ENCODE assay signal across 1 cellular context in the genomic region with DNA sequence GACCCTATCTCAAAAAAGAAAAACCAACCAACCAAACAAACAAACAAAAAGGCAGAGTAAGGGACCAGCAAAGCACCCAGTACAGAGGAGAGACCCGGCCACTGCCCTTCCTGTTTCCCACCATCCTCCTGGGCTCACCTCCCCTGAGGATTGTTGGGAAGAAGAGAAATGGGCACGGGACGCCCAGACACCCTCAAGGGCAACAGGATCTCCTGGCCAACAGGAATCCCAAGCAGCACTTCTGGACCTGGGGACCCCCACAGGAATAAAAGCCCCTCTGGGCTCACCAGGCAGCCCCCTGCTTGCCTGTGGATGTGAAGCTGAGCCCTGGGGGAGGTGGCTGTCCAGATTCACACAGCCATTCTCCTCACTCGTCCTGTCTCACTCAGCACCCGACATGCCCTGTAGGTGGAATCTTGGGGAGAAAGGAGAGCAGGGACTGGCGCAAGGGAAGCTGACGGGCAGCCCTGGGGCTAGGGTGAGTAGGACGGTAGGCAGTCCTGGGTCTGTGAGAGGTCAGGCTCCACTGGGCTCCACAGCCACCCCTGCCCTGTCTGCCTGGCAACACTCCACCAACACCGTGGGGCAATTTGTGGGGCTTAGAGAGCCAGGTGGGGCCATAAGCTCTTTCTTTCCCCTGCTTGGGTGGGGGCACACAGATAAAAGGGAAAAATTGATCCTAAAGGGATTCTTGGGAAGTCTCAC.
TF ChIP-seq lines count a peak whose summit lies in the region.

No MANE protein-coding gene starts in this region.

TF ChIP-seq in GM12878, 131 proteins besides CTCF, POLR2A, EP300 and RAD21:
- TF ChIP-seq NBN (IDR thresholded peaks at IDR 0.05) (no peak), ASH2L (IDR thresholded peaks at IDR 0.05; ENCODE audit: borderline replicate concordance, low read depth) (no peak), BMI1 (IDR thresholded peaks at IDR 0.05; ENCODE audit: borderline replicate concordance) (no peak), JUND (IDR thresholded peaks at IDR 0.05; ENCODE audit: low read depth, low read length) (no peak), SREBF1 (IDR thresholded peaks at IDR 0.05; ENCODE audit: low read length) (no peak), TCF3 (IDR thresholded peaks at IDR 0.05; ENCODE audit: borderline replicate concordance, insufficient read depth, low read depth, low read length) (no peak), TARDBP (IDR thresholded peaks at IDR 0.05; ENCODE audit: borderline replicate concordance) (no peak), TBL1XR1 (IDR thresholded peaks at IDR 0.05; ENCODE audit: low read depth, low read length) (no peak), NFXL1 (IDR thresholded peaks at IDR 0.05; ENCODE audit: borderline replicate concordance) (no peak), CBX3 (IDR thresholded peaks at IDR 0.05; ENCODE audit: borderline replicate concordance, low read depth) (no peak), RUNX3 (IDR thresholded peaks at IDR 0.05; ENCODE audit: low read length) (no peak), ZNF207 (IDR thresholded peaks at IDR 0.05; ENCODE audit: borderline replicate concordance) (no peak), RBBP5 (conservative IDR thresholded peaks at IDR 0.05) (no peak)
- TF ChIP-seq, protein P1, sequence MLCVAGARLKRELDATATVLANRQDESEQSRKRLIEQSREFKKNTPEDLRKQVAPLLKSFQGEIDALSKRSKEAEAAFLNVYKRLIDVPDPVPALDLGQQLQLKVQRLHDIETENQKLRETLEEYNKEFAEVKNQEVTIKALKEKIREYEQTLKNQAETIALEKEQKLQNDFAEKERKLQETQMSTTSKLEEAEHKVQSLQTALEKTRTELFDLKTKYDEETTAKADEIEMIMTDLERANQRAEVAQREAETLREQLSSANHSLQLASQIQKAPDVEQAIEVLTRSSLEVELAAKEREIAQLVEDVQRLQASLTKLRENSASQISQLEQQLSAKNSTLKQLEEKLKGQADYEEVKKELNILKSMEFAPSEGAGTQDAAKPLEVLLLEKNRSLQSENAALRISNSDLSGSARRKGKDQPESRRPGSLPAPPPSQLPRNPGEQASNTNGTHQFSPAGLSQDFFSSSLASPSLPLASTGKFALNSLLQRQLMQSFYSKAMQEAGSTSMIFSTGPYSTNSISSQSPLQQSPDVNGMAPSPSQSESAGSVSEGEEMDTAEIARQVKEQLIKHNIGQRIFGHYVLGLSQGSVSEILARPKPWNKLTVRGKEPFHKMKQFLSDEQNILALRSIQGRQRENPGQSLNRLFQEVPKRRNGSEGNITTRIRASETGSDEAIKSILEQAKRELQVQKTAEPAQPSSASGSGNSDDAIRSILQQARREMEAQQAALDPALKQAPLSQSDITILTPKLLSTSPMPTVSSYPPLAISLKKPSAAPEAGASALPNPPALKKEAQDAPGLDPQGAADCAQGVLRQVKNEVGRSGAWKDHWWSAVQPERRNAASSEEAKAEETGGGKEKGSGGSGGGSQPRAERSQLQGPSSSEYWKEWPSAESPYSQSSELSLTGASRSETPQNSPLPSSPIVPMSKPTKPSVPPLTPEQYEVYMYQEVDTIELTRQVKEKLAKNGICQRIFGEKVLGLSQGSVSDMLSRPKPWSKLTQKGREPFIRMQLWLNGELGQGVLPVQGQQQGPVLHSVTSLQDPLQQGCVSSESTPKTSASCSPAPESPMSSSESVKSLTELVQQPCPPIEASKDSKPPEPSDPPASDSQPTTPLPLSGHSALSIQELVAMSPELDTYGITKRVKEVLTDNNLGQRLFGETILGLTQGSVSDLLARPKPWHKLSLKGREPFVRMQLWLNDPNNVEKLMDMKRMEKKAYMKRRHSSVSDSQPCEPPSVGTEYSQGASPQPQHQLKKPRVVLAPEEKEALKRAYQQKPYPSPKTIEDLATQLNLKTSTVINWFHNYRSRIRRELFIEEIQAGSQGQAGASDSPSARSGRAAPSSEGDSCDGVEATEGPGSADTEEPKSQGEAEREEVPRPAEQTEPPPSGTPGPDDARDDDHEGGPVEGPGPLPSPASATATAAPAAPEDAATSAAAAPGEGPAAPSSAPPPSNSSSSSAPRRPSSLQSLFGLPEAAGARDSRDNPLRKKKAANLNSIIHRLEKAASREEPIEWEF (IDR thresholded peaks at IDR 0.05; ENCODE audit: insufficient replicate concordance, low read depth, low read length) = no peak
- TF ChIP-seq, protein P2, sequence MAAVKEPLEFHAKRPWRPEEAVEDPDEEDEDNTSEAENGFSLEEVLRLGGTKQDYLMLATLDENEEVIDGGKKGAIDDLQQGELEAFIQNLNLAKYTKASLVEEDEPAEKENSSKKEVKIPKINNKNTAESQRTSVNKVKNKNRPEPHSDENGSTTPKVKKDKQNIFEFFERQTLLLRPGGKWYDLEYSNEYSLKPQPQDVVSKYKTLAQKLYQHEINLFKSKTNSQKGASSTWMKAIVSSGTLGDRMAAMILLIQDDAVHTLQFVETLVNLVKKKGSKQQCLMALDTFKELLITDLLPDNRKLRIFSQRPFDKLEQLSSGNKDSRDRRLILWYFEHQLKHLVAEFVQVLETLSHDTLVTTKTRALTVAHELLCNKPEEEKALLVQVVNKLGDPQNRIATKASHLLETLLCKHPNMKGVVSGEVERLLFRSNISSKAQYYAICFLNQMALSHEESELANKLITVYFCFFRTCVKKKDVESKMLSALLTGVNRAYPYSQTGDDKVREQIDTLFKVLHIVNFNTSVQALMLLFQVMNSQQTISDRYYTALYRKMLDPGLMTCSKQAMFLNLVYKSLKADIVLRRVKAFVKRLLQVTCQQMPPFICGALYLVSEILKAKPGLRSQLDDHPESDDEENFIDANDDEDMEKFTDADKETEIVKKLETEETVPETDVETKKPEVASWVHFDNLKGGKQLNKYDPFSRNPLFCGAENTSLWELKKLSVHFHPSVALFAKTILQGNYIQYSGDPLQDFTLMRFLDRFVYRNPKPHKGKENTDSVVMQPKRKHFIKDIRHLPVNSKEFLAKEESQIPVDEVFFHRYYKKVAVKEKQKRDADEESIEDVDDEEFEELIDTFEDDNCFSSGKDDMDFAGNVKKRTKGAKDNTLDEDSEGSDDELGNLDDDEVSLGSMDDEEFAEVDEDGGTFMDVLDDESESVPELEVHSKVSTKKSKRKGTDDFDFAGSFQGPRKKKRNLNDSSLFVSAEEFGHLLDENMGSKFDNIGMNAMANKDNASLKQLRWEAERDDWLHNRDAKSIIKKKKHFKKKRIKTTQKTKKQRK (IDR thresholded peaks at IDR 0.05; ENCODE audit: low read depth, low read length) = no peak
- TF ChIP-seq, protein P3, sequence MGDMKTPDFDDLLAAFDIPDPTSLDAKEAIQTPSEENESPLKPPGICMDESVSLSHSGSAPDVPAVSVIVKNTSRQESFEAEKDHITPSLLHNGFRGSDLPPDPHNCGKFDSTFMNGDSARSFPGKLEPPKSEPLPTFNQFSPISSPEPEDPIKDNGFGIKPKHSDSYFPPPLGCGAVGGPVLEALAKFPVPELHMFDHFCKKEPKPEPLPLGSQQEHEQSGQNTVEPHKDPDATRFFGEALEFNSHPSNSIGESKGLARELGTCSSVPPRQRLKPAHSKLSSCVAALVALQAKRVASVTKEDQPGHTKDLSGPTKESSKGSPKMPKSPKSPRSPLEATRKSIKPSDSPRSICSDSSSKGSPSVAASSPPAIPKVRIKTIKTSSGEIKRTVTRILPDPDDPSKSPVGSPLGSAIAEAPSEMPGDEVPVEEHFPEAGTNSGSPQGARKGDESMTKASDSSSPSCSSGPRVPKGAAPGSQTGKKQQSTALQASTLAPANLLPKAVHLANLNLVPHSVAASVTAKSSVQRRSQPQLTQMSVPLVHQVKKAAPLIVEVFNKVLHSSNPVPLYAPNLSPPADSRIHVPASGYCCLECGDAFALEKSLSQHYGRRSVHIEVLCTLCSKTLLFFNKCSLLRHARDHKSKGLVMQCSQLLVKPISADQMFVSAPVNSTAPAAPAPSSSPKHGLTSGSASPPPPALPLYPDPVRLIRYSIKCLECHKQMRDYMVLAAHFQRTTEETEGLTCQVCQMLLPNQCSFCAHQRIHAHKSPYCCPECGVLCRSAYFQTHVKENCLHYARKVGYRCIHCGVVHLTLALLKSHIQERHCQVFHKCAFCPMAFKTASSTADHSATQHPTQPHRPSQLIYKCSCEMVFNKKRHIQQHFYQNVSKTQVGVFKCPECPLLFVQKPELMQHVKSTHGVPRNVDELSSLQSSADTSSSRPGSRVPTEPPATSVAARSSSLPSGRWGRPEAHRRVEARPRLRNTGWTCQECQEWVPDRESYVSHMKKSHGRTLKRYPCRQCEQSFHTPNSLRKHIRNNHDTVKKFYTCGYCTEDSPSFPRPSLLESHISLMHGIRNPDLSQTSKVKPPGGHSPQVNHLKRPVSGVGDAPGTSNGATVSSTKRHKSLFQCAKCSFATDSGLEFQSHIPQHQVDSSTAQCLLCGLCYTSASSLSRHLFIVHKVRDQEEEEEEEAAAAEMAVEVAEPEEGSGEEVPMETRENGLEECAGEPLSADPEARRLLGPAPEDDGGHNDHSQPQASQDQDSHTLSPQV (IDR thresholded peaks at IDR 0.05) = no peak
